ENCODE assay signal across 19 cellular contexts in genomic region chr22:36911887-36912661, GRCh38. TPM values are rescaled to one million over a fixed set of nuclear protein-coding genes. Genes with fewer than 3 reads are reported as not detected.
A peak's percentile ranks its signal among the peaks of the same experiment; 100 is the strongest.
DNase-seq lines count a peak whose midpoint lies in the region; FAIRE-seq and TF ChIP-seq lines count a peak whose summit lies in the region.
"Had no signal": no experiment of that assay in that cellular context is flagged by ENCODE, and none has a peak within 500 bp of the region (broad histone marks: within the 10 kb centered on the region; RNA-seq: fewer than 3 reads in every experiment).

No MANE protein-coding gene starts in this region.

- H4K20me1 ChIP-seq in GM23248 (ENCODE audit: insufficient read depth): no peaks in the 10 kb centered on the region
- H4K20me1 ChIP-seq in astrocyte (ENCODE audit: insufficient read depth, low read length): no peaks in the 10 kb centered on the region

- in situ Hi-C loops in GM23248 (cut with MboI) (no loop called here), G401 (cut with HindIII; ENCODE audit: low sequenced_read_pairs) (no loop called here)

- no peak overlapping the region for H3K4me2 ChIP-seq in GM23248 (ENCODE audit: unreplicated experiment)
- no peak overlapping the region for H3K4me2 ChIP-seq in astrocyte (ENCODE audit: low read length)

- no peak overlapping the region for H3K4me3 ChIP-seq in GM23248
- no peak overlapping the region for H3K4me3 ChIP-seq in astrocyte (ENCODE audit: insufficient read depth, low read depth, low read length)
- H3K4me3 ChIP-seq in spleen: peak overlapping the region in 1 of 8 donors; percentile 73

- H3K4me3 Mint-ChIP-seq in astrocyte (ENCODE audit: unreplicated experiment): peak overlapping the region; percentile 35
- H3K4me3 Mint-ChIP-seq: stimulated activated naive CD8-positive, alpha-beta T cell treated with anti-CD3 and anti-CD28 coated beads, Interleukin-15, amount 100 ng/mL, for 72 hours; T-helper 17 cell had no signal

- 16 to 21% methylated on average over 13 of the region's 13 CpGs for WGBS in GM23248 (ENCODE audit: low coverage in 1 of 2, low lambda C conversion rate in 2 of 2, missing lambda C conversion rate in 2 of 2), 2 experiments
- WGBS in spleen, 5 donors: 76 to 83% (median 82%) methylated on average over 13 of the region's 13 CpGs

- peak overlapping the region; percentile 6 for H3K27ac Mint-ChIP-seq in astrocyte (ENCODE audit: unreplicated experiment)
- H3K27ac Mint-ChIP-seq: stimulated activated naive CD8-positive, alpha-beta T cell treated with anti-CD3 and anti-CD28 coated beads, Interleukin-15, amount 100 ng/mL, for 72 hours; T-helper 17 cell had no signal

- DNase-seq in GM23248 (peak; percentile 31), astrocyte (ENCODE audit: low read depth) (peak; percentile 14), kidney tubule cell (ENCODE audit: low spot score) (peak; percentile 24), spleen (no peak), NCI-H2171 treated with DMSO at 0.1 percent for 48 hours (lab: John Stamatoyannopoulos, UW) (no peak), G401 (ENCODE audit: low spot score) (no peak), SHP77 treated with DMSO at 0.1 percent for 48 hours (lab: John Stamatoyannopoulos, UW) (no peak)
- DNase-seq: activated CD4-positive, CD25-positive, alpha-beta regulatory T cell treated with anti-CD3 and anti-CD28 coated beads, Interleukin-2, amount 50 U/mL, for 72 hours; activated CD8-positive, alpha-beta memory T cell treated with anti-CD3 and anti-CD28 coated beads, Interleukin-2, amount 50 U/mL, for 4 hours; aorta; Calu3; GF-D8; midbrain; NCI-H446 treated with DMSO at 0.1 percent for 48 hours; occipital lobe; stimulated activated naive CD8-positive, alpha-beta T cell treated with anti-CD3 and anti-CD28 coated beads, Interleukin-15, amount 100 ng/mL, for 72 hours; T-helper 17 cell had no signal

- no peaks in the 10 kb centered on the region for H3K79me2 ChIP-seq in GM23248 (ENCODE audit: insufficient read depth)
- no peaks in the 10 kb centered on the region for H3K79me2 ChIP-seq in astrocyte (ENCODE audit: insufficient read depth, low read length)

- H3K27me3 ChIP-seq in GM23248 (replicated peaks; ENCODE audit: insufficient read depth) (peaks cover 41% of the 10 kb centered on the region), astrocyte (ENCODE audit: insufficient read depth, low read length) (peaks cover 21% of the 10 kb centered on the region), spleen (replicated peaks in 1 of 7) (no peaks in the 10 kb centered on the region)

- H3K36me3 ChIP-seq in GM23248 (ENCODE audit: low read depth): no peaks in the 10 kb centered on the region
- no peaks in the 10 kb centered on the region for H3K36me3 ChIP-seq in astrocyte (ENCODE audit: insufficient read depth, low read length)
- no peaks in the 10 kb centered on the region for H3K36me3 ChIP-seq in spleen

- no peaks in the 10 kb centered on the region for H3F3A ChIP-seq in GM23248 (ENCODE audit: insufficient read depth)

- peaks cover 14% of the 10 kb centered on the region for H3K4me1 Mint-ChIP-seq in astrocyte (ENCODE audit: low read depth, unreplicated experiment)

- intact Hi-C loops in spleen (cut with DNase I; ENCODE audit: low total_unique reads): no loop called here

- no peak for TF ChIP-seq CTCF in astrocyte (IDR thresholded peaks at IDR 0.05; ENCODE audit: insufficient read depth, low read depth, low read length)
- no peak for TF ChIP-seq CTCF in spleen (IDR thresholded peaks at IDR 0.05 in 8 of 11, conservative IDR thresholded peaks at IDR 0.05 in 3 of 11)

- peaks cover 3% of the 10 kb centered on the region for H3K9me3 Mint-ChIP-seq in astrocyte (ENCODE audit: unreplicated experiment)
- H3K9me3 Mint-ChIP-seq: stimulated activated naive CD8-positive, alpha-beta T cell treated with anti-CD3 and anti-CD28 coated beads, Interleukin-15, amount 100 ng/mL, for 72 hours had no signal

- H3K27me3 Mint-ChIP-seq in astrocyte (ENCODE audit: low read depth, unreplicated experiment): peaks cover under 1% of the 10 kb centered on the region

- FAIRE-seq in astrocyte (lab: Jason Lieb, UNC): no peak
- FAIRE-seq: colon, H54 had no signal

- no peaks in the 10 kb centered on the region for H3K9me3 ChIP-seq in GM23248 (ENCODE audit: low read depth)
- H3K9me3 ChIP-seq in astrocyte (ENCODE audit: insufficient read depth, low read depth, low read length): no peaks in the 10 kb centered on the region
- H3K9me3 ChIP-seq in spleen: no peaks in the 10 kb centered on the region

- H3K9ac ChIP-seq in GM23248 (no peak overlapping the region), astrocyte (ENCODE audit: low read length) (no peak overlapping the region)

- peak overlapping the region; percentile 58 for H2AFZ ChIP-seq in GM23248
- no peak overlapping the region for H2AFZ ChIP-seq in astrocyte (ENCODE audit: low read depth, low read length)

- TF ChIP-seq POLR2A in spleen (IDR thresholded peaks at IDR 0.05): no peak

- peaks cover 10% of the 10 kb centered on the region for H3K4me1 ChIP-seq in GM23248 (ENCODE audit: insufficient read depth)
- no peaks in the 10 kb centered on the region for H3K4me1 ChIP-seq in astrocyte (ENCODE audit: insufficient read depth, low read length)
- peaks cover 0 to 49% (median 17%) of the 10 kb centered on the region in 6 donors for H3K4me1 ChIP-seq in spleen

- H3K9me2 ChIP-seq in GM23248 (ENCODE audit: insufficient read depth): no peaks in the 10 kb centered on the region

- no peaks in the 10 kb centered on the region for H3K36me3 Mint-ChIP-seq in astrocyte (ENCODE audit: low read depth, unreplicated experiment)

- H3K27ac ChIP-seq in GM23248 (no peak overlapping the region), astrocyte (ENCODE audit: low read depth, low read length) (no peak overlapping the region), spleen (peak overlapping the region in 6 of 8 donors; percentile 20 to 92 (median 85))

RNA-seq across cellular contexts. Expression of gene CSF2RB, which starts 1.4 kb away (rescaled TPM):
- 4.1 and 4.4 TPM in 2 replicates for total RNA-seq in GM23248 (2014; rRNA removed; shearing (Covaris generic))
- polyA plus RNA-seq in GM23248 (2016; fragmentation: Nextera tagmentation; extraction: Ambion mirVana): 2.3 and 2.6 TPM in 2 replicates
- total RNA-seq in astrocyte: 0.09 and 0.31 TPM in 2 replicates
- 100 to 1,000 TPM in 1 of 7 donors, 10 to 100 TPM in 6; 35.9 to 110 (median 61.3) TPM for total RNA-seq in spleen
- 10 to 100 TPM; 14.2 to 19.7 (median 16.3) TPM for polyA plus RNA-seq in spleen
- not detected in 2 replicates for total RNA-seq in G401 (2014; rRNA removed; shearing (Covaris generic))
- total RNA-seq: Calu3 had no signal

RNA-seq across cellular contexts. Expression of gene NCF4, which starts 51.3 kb away (rescaled TPM):
- not detected in 2 replicates for total RNA-seq in GM23248 (2014; rRNA removed; shearing (Covaris generic))
- polyA plus RNA-seq in GM23248 (2016; fragmentation: Nextera tagmentation; extraction: Ambion mirVana) (0.18 TPM in 1 of 2 replicates, not detected in the other), spleen (100 to 1,000 TPM; 116 to 178 (median 162) TPM)
- total RNA-seq in astrocyte (not detected in 2 replicates), spleen (100 to 1,000 TPM in 6 of 7 donors, 10 to 100 TPM in 1; 89.0 to 222 (median 146) TPM)
- total RNA-seq in G401 (2014; rRNA removed; shearing (Covaris generic)): not detected in 2 replicates
- total RNA-seq: Calu3 had no signal

Comparison
In these comparisons a context has a peak if more than half of its experiments do, and no peak if none do; other contexts are left out.
1. DNase-seq: peak in GM23248 (single experiment), astrocyte (single experiment) and kidney tubule cell (single experiment); none in spleen (single experiment), NCI-H2171 treated with DMSO at 0.1 percent for 48 hours (single experiment), G401 (single experiment) and SHP77 treated with DMSO at 0.1 percent for 48 hours (single experiment).
2. H3K27ac ChIP-seq: peak in spleen (6 of 8); none in GM23248 (single experiment) and astrocyte (single experiment).
3. RNA of gene NCF4, which starts 51.3 kb away (total RNA-seq): 89.0 to 222 TPM in spleen; not detected in GM23248, not detected in astrocyte and not detected in G401; every median in the first group is over 10 times any median in the second.